In genomic region chr1:39003787-39004186, GRCh38 we compare ENCODE assay signal across 19 cellular contexts. TPM values are rescaled to one million over a fixed set of nuclear protein-coding genes. Genes with fewer than 3 reads are reported as not detected.
DNase-seq lines count a peak whose midpoint lies in the region; ATAC-seq, FAIRE-seq and TF ChIP-seq lines count a peak whose summit lies in the region.
"Had no signal": no experiment of that assay in that cellular context is flagged by ENCODE, and none has a peak within 500 bp of the region (broad histone marks: within the 10 kb centered on the region; RNA-seq: fewer than 3 reads in every experiment).

No MANE protein-coding gene starts in this region.

- no peak overlapping the region for H3K4me3 ChIP-seq in heart left ventricle
- H3K4me3 ChIP-seq in adipocyte (ENCODE audit: low read length), result peak overlapping the region; percentile 21
- H3K4me3 ChIP-seq in kidney (ENCODE audit: low read length in 2 of 2), result no peak overlapping the region
- H3K4me3 ChIP-seq: BLaER1, breast epithelium had no signal

- TF ChIP-seq CTCF in heart left ventricle (IDR thresholded peaks at IDR 0.05), result no peak
- no peak for TF ChIP-seq CTCF in HFFc6 (IDR thresholded peaks at IDR 0.05)
- TF ChIP-seq CTCF in kidney (IDR thresholded peaks at IDR 0.05; ENCODE audit: borderline replicate concordance, extremely low read depth, insufficient read depth), result no peak

- TF ChIP-seq POLR2A in heart left ventricle (IDR thresholded peaks at IDR 0.05), result no peak

- H3K36me3 ChIP-seq in heart left ventricle (peaks cover 6 to 100% (median 100%) of the 10 kb centered on the region in 9 donors), adipocyte (ENCODE audit: control insufficient read depth, insufficient read depth, low read length, severe bottlenecking) (peaks cover 88% of the 10 kb centered on the region), kidney (ENCODE audit: control insufficient read depth in 1 of 2, insufficient read depth in 2 of 2, low read length in 2 of 2) (peaks cover 41 to 66% of the 10 kb centered on the region in 2 donors)

- no peak for FAIRE-seq in kidney (lab: Jason Lieb, UNC)
- FAIRE-seq: urothelium cell line had no signal

- no peak for ATAC-seq in heart left ventricle
- ATAC-seq in left ventricle myocardium superior, result no peak
- no peak for ATAC-seq in stimulated activated memory B cell treated with anti-CD40 and anti-IgM and Interleukin-4, amounts not matched to agents 10 μg/mL and 1 μg/mL and 100 μg/mL, for 72 hours
- no peak for ATAC-seq in GM21717 (IDR thresholded peaks at IDR 0.05; ENCODE audit: unreplicated experiment)

- DNase-seq in heart left ventricle (no peak), left ventricle myocardium superior (no peak), HFFc6 (peak; percentile 22), adipocyte (ENCODE audit: low read depth) (peak; percentile 29), NCI-H2227 treated with DMSO at 0.1 percent for 48 hours (lab: John Stamatoyannopoulos, UW) (no peak), kidney (no peak)
- DNase-seq: activated CD4-positive, alpha-beta T cell treated with anti-CD3 and anti-CD28 coated beads for 4 hours; activated effector memory CD4-positive, alpha-beta T cell treated with anti-CD3 and anti-CD28 coated beads, Interleukin-2, amount 50 U/mL, for 16 hours; effector CD8-positive, alpha-beta T cell; NCI-H82; stimulated activated naive CD4-positive, alpha-beta T cell treated with Interleukin-2 at 50 U/mL for 16 hours had no signal

- peak overlapping the region in 10 of 12 donors; percentile 45 to 76 (median 62) for H3K27ac ChIP-seq in heart left ventricle
- no peak overlapping the region for H3K27ac ChIP-seq in kidney (ENCODE audit: low read depth in 2 of 2, low read length in 2 of 2)
- H3K27ac ChIP-seq: breast epithelium, RWPE1 had no signal

- H3K9ac ChIP-seq in adipocyte (ENCODE audit: low read length) (peak overlapping the region; percentile 82), kidney (ENCODE audit: low read length in 2 of 2) (no peak overlapping the region)

- peaks cover 30% of the 10 kb centered on the region for H3K4me1 Mint-ChIP-seq in HFFc6 (ENCODE audit: low read depth)
- H3K4me1 Mint-ChIP-seq in stimulated activated memory B cell treated with anti-CD40 and anti-IgM and Interleukin-4, amounts not matched to agents 10 μg/mL and 1 μg/mL and 100 μg/mL, for 72 hours, result peaks cover 20% of the 10 kb centered on the region
- H3K4me1 Mint-ChIP-seq: neural crest cell had no signal

- 53 to 69% (median 63%) methylated on average over 2 of the region's 2 CpGs for WGBS in heart left ventricle, 4 donors

- H3K9me3 Mint-ChIP-seq in HFFc6, result no peaks in the 10 kb centered on the region
- no peaks in the 10 kb centered on the region for H3K9me3 Mint-ChIP-seq in stimulated activated memory B cell treated with anti-CD40 and anti-IgM and Interleukin-4, amounts not matched to agents 10 μg/mL and 1 μg/mL and 100 μg/mL, for 72 hours
- H3K9me3 Mint-ChIP-seq: memory B cell, neural crest cell had no signal

- H3K4me3 Mint-ChIP-seq in HFFc6, result no peak overlapping the region
- H3K4me3 Mint-ChIP-seq in stimulated activated memory B cell treated with anti-CD40 and anti-IgM and Interleukin-4, amounts not matched to agents 10 μg/mL and 1 μg/mL and 100 μg/mL, for 72 hours, result no peak overlapping the region
- H3K4me3 Mint-ChIP-seq: memory B cell, neural crest cell had no signal

- H3K27me3 Mint-ChIP-seq in HFFc6 (ENCODE audit: insufficient read depth), result peaks cover 1% of the 10 kb centered on the region; the same call in 1 of the 2 replicates
- no peaks in the 10 kb centered on the region for H3K27me3 Mint-ChIP-seq in stimulated activated memory B cell treated with anti-CD40 and anti-IgM and Interleukin-4, amounts not matched to agents 10 μg/mL and 1 μg/mL and 100 μg/mL, for 72 hours
- H3K27me3 Mint-ChIP-seq: memory B cell had no signal

- H3K4me1 ChIP-seq in heart left ventricle, result peaks cover 0 to 24% (median 14%) of the 10 kb centered on the region in 12 donors
- peaks cover 38% of the 10 kb centered on the region for H3K4me1 ChIP-seq in adipocyte (ENCODE audit: control insufficient read depth, insufficient read depth, low read length)
- peaks cover 0 to 9% of the 10 kb centered on the region in 2 donors for H3K4me1 ChIP-seq in kidney (ENCODE audit: control insufficient read depth in 1 of 2, insufficient read depth in 1 of 2, low read depth in 1 of 2, low read length in 2 of 2)
- H3K4me1 ChIP-seq: breast epithelium had no signal

- intact Hi-C loops in heart left ventricle (cut with DNase I) (loop anchor here in 1 of 10 donors (10.0 kb wide), 1 partner anchor 149 kb away; the partner anchor contains the start of gene RRAGC), left ventricle myocardium superior (cut with micrococcal nuclease) (no loop called here), kidney (cut with DNase I) (no loop called here)

- H3K27me3 ChIP-seq in heart left ventricle, result no peaks in the 10 kb centered on the region
- H3K27me3 ChIP-seq in adipocyte (replicated peaks; ENCODE audit: control insufficient read depth, insufficient read depth, low read length), result no peaks in the 10 kb centered on the region
- H3K27me3 ChIP-seq: BLaER1, breast epithelium had no signal

- H3K27ac Mint-ChIP-seq in HFFc6, result peak overlapping the region; percentile 67
- peak overlapping the region; percentile 37 for H3K27ac Mint-ChIP-seq in stimulated activated memory B cell treated with anti-CD40 and anti-IgM and Interleukin-4, amounts not matched to agents 10 μg/mL and 1 μg/mL and 100 μg/mL, for 72 hours
- H3K27ac Mint-ChIP-seq: memory B cell had no signal

- H3K36me3 Mint-ChIP-seq in HFFc6 (ENCODE audit: low read depth), result peaks cover 59% of the 10 kb centered on the region
- peaks cover 68% of the 10 kb centered on the region for H3K36me3 Mint-ChIP-seq in stimulated activated memory B cell treated with anti-CD40 and anti-IgM and Interleukin-4, amounts not matched to agents 10 μg/mL and 1 μg/mL and 100 μg/mL, for 72 hours

- H3K9me3 ChIP-seq in heart left ventricle, result no peaks in the 10 kb centered on the region
- H3K9me3 ChIP-seq in adipocyte (ENCODE audit: control insufficient read depth, low read length), result no peaks in the 10 kb centered on the region
- no peaks in the 10 kb centered on the region for H3K9me3 ChIP-seq in kidney (ENCODE audit: control insufficient read depth in 1 of 2, low read length in 2 of 2)
- H3K9me3 ChIP-seq: BLaER1, breast epithelium had no signal

RNA-seq across cellular contexts. Expression of gene AKIRIN1, which starts 12.7 kb away (rescaled TPM):
- total RNA-seq in heart left ventricle (10 to 100 TPM; 42.5 to 68.1 (median 59.1) TPM), left ventricle myocardium superior (66.4 TPM), kidney (56.9 TPM)
- polyA plus RNA-seq in heart left ventricle (10 to 100 TPM; 15.8 to 49.0 TPM), kidney (ENCODE audit: insufficient read depth, low read depth, low replicate concordance) (40.7 TPM)
- total RNA-seq in HFFc6 (2021; fragmentation: NEBNext Ultra II Directional; extraction: Animal tissue kit (Norgen Biotek cat#: 25700)), result 10 to 100 TPM; 63.3 to 78.7 (median 71.2) TPM

RNA-seq across cellular contexts. Expression of gene NDUFS5, which starts 22.4 kb away (rescaled TPM):
- total RNA-seq in heart left ventricle, result 1,000 to 10,000 TPM in 2 of 9 donors, 100 to 1,000 TPM in 7; 292 to 1,815 (median 503) TPM
- polyA plus RNA-seq in heart left ventricle, result 1,000 to 10,000 TPM; 1,262 to 4,461 TPM
- 782 TPM for total RNA-seq in left ventricle myocardium superior
- 100 to 1,000 TPM; 181 to 275 (median 249) TPM for total RNA-seq in HFFc6 (2021; fragmentation: NEBNext Ultra II Directional; extraction: Animal tissue kit (Norgen Biotek cat#: 25700))
- 174 TPM for total RNA-seq in kidney
- 1,037 TPM for polyA plus RNA-seq in kidney (ENCODE audit: insufficient read depth, low read depth, low replicate concordance)

Comparison
In these comparisons a context has a peak if more than half of its experiments do, and no peak if none do; other contexts are left out.
1. DNase-seq: peak in HFFc6 (single experiment) and adipocyte (single experiment); none in heart left ventricle (0 of 5), left ventricle myocardium superior (single experiment), NCI-H2227 treated with DMSO at 0.1 percent for 48 hours (single experiment) and kidney (single experiment).
2. H3K27ac ChIP-seq: peak in heart left ventricle (10 of 12); none in kidney (0 of 2).